Comparison of ENCODE assay signal across 6 cellular contexts in the genomic region with DNA sequence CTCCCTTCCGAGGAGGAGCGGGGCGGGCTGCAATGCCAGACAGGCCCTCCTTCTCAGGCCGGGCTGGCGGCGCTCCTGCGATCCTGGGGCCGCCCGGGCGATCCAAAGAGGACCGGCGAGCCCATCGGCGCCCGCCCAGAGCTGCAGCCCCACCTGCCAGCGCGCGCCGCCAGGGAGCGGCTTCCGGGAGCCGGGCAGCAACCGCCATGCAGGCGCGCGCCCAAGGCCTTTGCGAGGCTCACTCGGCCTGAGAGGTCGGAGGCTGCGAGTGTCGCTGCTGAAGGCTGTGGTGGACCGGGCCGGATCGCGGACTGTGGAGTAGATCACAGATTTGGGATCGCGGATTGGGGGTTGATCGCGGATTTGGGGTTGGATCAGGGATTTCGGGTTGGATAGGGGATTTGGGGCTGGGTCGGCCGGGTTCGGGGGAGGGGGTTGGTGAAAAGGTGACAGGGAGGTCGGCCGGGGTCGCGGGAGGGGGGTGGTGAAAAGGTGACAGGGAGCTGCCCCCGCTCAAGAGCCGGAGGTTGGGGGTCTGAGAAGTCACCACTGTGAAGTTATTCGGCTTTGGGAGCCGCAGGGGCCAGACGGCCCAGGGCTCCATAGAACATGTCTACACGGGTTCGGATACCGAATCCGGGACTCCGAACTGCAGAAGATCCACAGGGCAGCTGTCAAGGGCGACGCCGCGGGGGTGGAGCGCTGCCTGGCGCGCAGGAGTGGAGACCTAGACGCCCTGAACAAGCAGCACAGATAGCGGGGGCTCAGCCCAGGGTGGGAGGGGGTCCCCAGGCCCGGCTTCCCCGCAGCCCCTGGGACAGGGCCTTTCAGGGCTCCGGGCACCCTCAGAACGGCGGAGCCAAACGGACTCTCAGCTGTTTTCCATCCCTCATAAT.
A peak's percentile ranks its signal among the peaks of the same experiment; 100 is the strongest.
DNase-seq lines count a peak whose midpoint lies in the region; ATAC-seq, FAIRE-seq and TF ChIP-seq lines count a peak whose summit lies in the region.
"Not testable (repeated sequence)": the region's sequence is repeated elsewhere in the genome, so short reads cannot be mapped to it uniquely, and the experiment has no call there.

No MANE protein-coding gene starts in this region.

- H3K27ac ChIP-seq in RWPE2 (ENCODE audit: poor library complexity, severe bottlenecking); kidney (ENCODE audit: low read depth in 2 of 2, low read length in 2 of 2): not testable (repeated sequence)

- H3K4me1 Mint-ChIP-seq in chondrocyte (ENCODE audit: low read depth); type B pancreatic cell (ENCODE audit: unreplicated experiment): not testable (repeated sequence)

- not testable (repeated sequence) for H3K27me3 ChIP-seq in RWPE2 (ENCODE audit: insufficient read depth, poor library complexity, severe bottlenecking)

- peak; percentile 63 for DNase-seq in Daoy (ENCODE audit: low read depth)
- DNase-seq in NCI-H510A treated with DMSO at 0.1 percent for 48 hours (lab: John Stamatoyannopoulos, UW) = peak; percentile 52
- peak; percentile 34 for DNase-seq in RWPE2 (ENCODE audit: low spot score)
- peak; percentile 71 for DNase-seq in chondrocyte (ENCODE audit: low spot score)
- peak; percentile 60 for DNase-seq in kidney
- DNase-seq in type B pancreatic cell (ENCODE audit: extremely low spot score, unreplicated experiment) = peak; percentile 59

- intact Hi-C loops in kidney (cut with DNase I) = not testable (repeated sequence)

- not testable (repeated sequence) for H3K4me1 ChIP-seq in RWPE2 (ENCODE audit: insufficient read depth, poor library complexity, severe bottlenecking); kidney (ENCODE audit: control insufficient read depth in 1 of 2, insufficient read depth in 1 of 2, low read depth in 1 of 2, low read length in 2 of 2)

- H3K36me3 Mint-ChIP-seq in chondrocyte (ENCODE audit: low read depth); type B pancreatic cell: not testable (repeated sequence)

- TF ChIP-seq CTCF in RWPE2 (IDR thresholded peaks at IDR 0.05; ENCODE audit: poor library complexity, severe bottlenecking); chondrocyte (IDR thresholded peaks at IDR 0.05); kidney (IDR thresholded peaks at IDR 0.05; ENCODE audit: borderline replicate concordance, extremely low read depth, insufficient read depth); type B pancreatic cell (conservative IDR thresholded peaks at IDR 0.05): not testable (repeated sequence)

- not testable (repeated sequence) for H3K27me3 Mint-ChIP-seq in chondrocyte (ENCODE audit: low read depth); type B pancreatic cell

- not testable (repeated sequence) for H3K36me3 ChIP-seq in RWPE2 (ENCODE audit: low read depth); kidney (ENCODE audit: control insufficient read depth in 1 of 2, insufficient read depth in 2 of 2, low read length in 2 of 2)

- FAIRE-seq in kidney (lab: Jason Lieb, UNC) = not testable (repeated sequence)

- H3K4me3 Mint-ChIP-seq in chondrocyte (ENCODE audit: unreplicated experiment); type B pancreatic cell: not testable (repeated sequence)

- H3K9me3 ChIP-seq in RWPE2 (ENCODE audit: severe bottlenecking); kidney (ENCODE audit: control insufficient read depth in 1 of 2, low read length in 2 of 2): not testable (repeated sequence)

- H3K4me3 ChIP-seq in RWPE2 (ENCODE audit: severe bottlenecking); kidney (ENCODE audit: low read length in 2 of 2): not testable (repeated sequence)

- not testable (repeated sequence) for ATAC-seq in RWPE2 (ENCODE audit: low read depth)

- peaks cover 12% of the 10 kb centered on the region for H3K9me3 Mint-ChIP-seq in chondrocyte (ENCODE audit: low read depth)
- not testable (repeated sequence) for H3K9me3 Mint-ChIP-seq in type B pancreatic cell

- not testable (repeated sequence) for H3K9ac ChIP-seq in kidney (ENCODE audit: low read length in 2 of 2)

- H3K27ac Mint-ChIP-seq in chondrocyte (ENCODE audit: unreplicated experiment); type B pancreatic cell: not testable (repeated sequence)
